ENCODE assay signal across 8 cellular contexts in the genomic region with DNA sequence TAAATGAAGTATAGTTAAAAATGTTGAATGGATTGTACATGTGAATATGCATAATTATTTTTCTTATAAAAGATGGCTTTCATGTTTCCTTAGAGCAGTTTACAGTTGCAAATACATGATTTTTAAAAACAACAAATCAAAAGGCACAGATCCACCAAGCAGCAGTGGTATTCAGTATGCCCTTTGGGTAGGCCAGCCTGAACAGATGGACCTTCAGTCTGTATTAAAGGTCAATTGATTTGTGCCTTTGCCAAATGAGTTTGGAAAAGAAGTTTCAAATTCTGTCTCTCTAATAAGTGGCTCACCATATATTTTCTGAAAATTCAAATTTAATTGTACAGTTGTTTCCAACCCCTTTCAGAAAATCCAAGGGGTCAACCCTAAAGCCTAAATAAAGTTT.
"Had no signal": no experiment of that assay in that cellular context is flagged by ENCODE, and none has a peak within 500 bp of the region (broad histone marks: within the 10 kb centered on the region; RNA-seq: fewer than 3 reads in every experiment).

No MANE protein-coding gene starts in this region.

- H3K4me3 ChIP-seq: GM12878 had no signal

- DNase-seq: GDM1, GF-D8 had no signal

- FAIRE-seq: G401.6, GM12878, GM12891, GM12892, GM18507, GM19239 had no signal

- ATAC-seq: GM12878 had no signal
